In genomic region chr17:40075216-40076100, GRCh38 we compare ENCODE assay signal across 8 cellular contexts. TPM values are rescaled to one million over a fixed set of nuclear protein-coding genes. Genes with fewer than 3 reads are reported as not detected.
DNase-seq lines count a peak whose midpoint lies in the region; ATAC-seq and TF ChIP-seq lines count a peak whose summit lies in the region.

No MANE protein-coding gene starts in this region.

- H3K36me3 Mint-ChIP-seq in activated naive CD8-positive, alpha-beta T cell treated with anti-CD3 and anti-CD28 coated beads, Interleukin-2, amount 10 ng/mL, durations not matched to agents 7 days and 5 days = no peaks in the 10 kb centered on the region

- H3K4me1 Mint-ChIP-seq in activated naive CD8-positive, alpha-beta T cell treated with anti-CD3 and anti-CD28 coated beads, Interleukin-2, amount 10 ng/mL, durations not matched to agents 7 days and 5 days = peaks cover 16% of the 10 kb centered on the region

- H3K27ac ChIP-seq in left ventricle myocardium inferior (replicated peaks) (peak overlapping the region; percentile 100), rectal smooth muscle tissue (ENCODE audit: low read depth, low read length) (peak overlapping the region; percentile 91)

- H3K36me3 ChIP-seq in left ventricle myocardium inferior (peaks cover 42% of the 10 kb centered on the region), rectal smooth muscle tissue (ENCODE audit: control insufficient read depth, insufficient read depth, low read length) (peaks cover 12% of the 10 kb centered on the region)

- no peaks in the 10 kb centered on the region for H3K27me3 Mint-ChIP-seq in activated naive CD8-positive, alpha-beta T cell treated with anti-CD3 and anti-CD28 coated beads, Interleukin-2, amount 10 ng/mL, durations not matched to agents 7 days and 5 days

- H3K9me3 Mint-ChIP-seq in activated naive CD8-positive, alpha-beta T cell treated with anti-CD3 and anti-CD28 coated beads, Interleukin-2, amount 10 ng/mL, durations not matched to agents 7 days and 5 days = no peaks in the 10 kb centered on the region

- in situ Hi-C loops in KBM-7 (cut with MboI; ENCODE audit: low pct_unique_long_range_greater_than_20kb, low sequenced_read_pairs) = no loop called here

- peaks cover 76% of the 10 kb centered on the region for H3K4me1 ChIP-seq in left ventricle myocardium inferior
- peaks cover 58% of the 10 kb centered on the region for H3K4me1 ChIP-seq in rectal smooth muscle tissue (ENCODE audit: control insufficient read depth, insufficient read depth, low read length)

- DNase-seq in D341Med (ENCODE audit: low spot score) (peak; percentile 85), KBM-7 (peak; percentile 78), SKM-1 (lab: John Stamatoyannopoulos, UW; ENCODE audit: unreplicated experiment) (peak; percentile 50), left ventricle myocardium inferior (peak; percentile 85)
- DNase-seq in activated naive CD8-positive, alpha-beta T cell treated with anti-CD3 and anti-CD28 coated beads, Interleukin-2, amount 10 ng/mL, durations not matched to agents 7 days and 5 days = peak; percentile 66

- peak overlapping the region; percentile 73 for H3K27ac Mint-ChIP-seq in activated naive CD8-positive, alpha-beta T cell treated with anti-CD3 and anti-CD28 coated beads, Interleukin-2, amount 10 ng/mL, durations not matched to agents 7 days and 5 days

- H3K9me3 ChIP-seq in left ventricle myocardium inferior (replicated peaks) = no peaks in the 10 kb centered on the region

- intact Hi-C loops in left ventricle myocardium inferior (cut with micrococcal nuclease) = no loop called here

- TF ChIP-seq CTCF in left ventricle myocardium inferior (IDR thresholded peaks at IDR 0.05; ENCODE audit: borderline replicate concordance) = peak; percentile 88

- no peaks in the 10 kb centered on the region for H3K27me3 ChIP-seq in left ventricle myocardium inferior (ENCODE audit: low read depth)
- no peaks in the 10 kb centered on the region for H3K27me3 ChIP-seq in rectal smooth muscle tissue (ENCODE audit: control insufficient read depth, insufficient read depth, low read length)

- peak; percentile 65 for ATAC-seq in activated naive CD8-positive, alpha-beta T cell treated with anti-CD3 and anti-CD28 coated beads, Interleukin-2, amount 10 ng/mL, durations not matched to agents 7 days and 5 days (ENCODE audit: low read depth)
- ATAC-seq in HG02870 (IDR thresholded peaks at IDR 0.05; ENCODE audit: unreplicated experiment) = no peak
- ATAC-seq in HG02973 (IDR thresholded peaks at IDR 0.05; ENCODE audit: unreplicated experiment) = no peak

- no peak overlapping the region for H3K4me3 Mint-ChIP-seq in activated naive CD8-positive, alpha-beta T cell treated with anti-CD3 and anti-CD28 coated beads, Interleukin-2, amount 10 ng/mL, durations not matched to agents 7 days and 5 days

- H3K9ac ChIP-seq in rectal smooth muscle tissue (ENCODE audit: low read length) = peak overlapping the region; percentile 29

- POLR2A ChIA-PET in activated naive CD8-positive, alpha-beta T cell treated with anti-CD3 and anti-CD28 coated beads, Interleukin-2, amount 10 ng/mL, durations not matched to agents 7 days and 5 days (lab: Charles Lee) = interaction anchor here (1.0 to 1.2 kb wide), 2 partner anchors 11 to 21 kb away, joined by 3 to 6 read pairs; partner anchors contain the start of gene MED24

- peak overlapping the region; percentile 48 for H3K4me3 ChIP-seq in left ventricle myocardium inferior
- H3K4me3 ChIP-seq in rectal smooth muscle tissue (ENCODE audit: low read length) = peak overlapping the region; percentile 46

RNA-seq across cellular contexts. Expression of gene THRA, which starts 12.7 kb away (rescaled TPM):
- total RNA-seq in activated naive CD8-positive, alpha-beta T cell treated with anti-CD3 and anti-CD28 coated beads, Interleukin-2, amount 10 ng/mL, durations not matched to agents 7 days and 5 days = 10 to 100 TPM; 19.9 to 20.3 TPM
- 78.3 TPM for total RNA-seq in left ventricle myocardium inferior

RNA-seq across cellular contexts. Expression of gene MED24, which starts 21.2 kb away (rescaled TPM):
- 10 to 100 TPM; 87.0 to 89.9 TPM for total RNA-seq in activated naive CD8-positive, alpha-beta T cell treated with anti-CD3 and anti-CD28 coated beads, Interleukin-2, amount 10 ng/mL, durations not matched to agents 7 days and 5 days
- total RNA-seq in left ventricle myocardium inferior = 58.2 TPM

RNA-seq across cellular contexts. Expression of gene NR1D1, which starts 24.9 kb away (rescaled TPM):
- 1 to 10 TPM; 5.0 to 5.8 TPM for total RNA-seq in activated naive CD8-positive, alpha-beta T cell treated with anti-CD3 and anti-CD28 coated beads, Interleukin-2, amount 10 ng/mL, durations not matched to agents 7 days and 5 days
- 19.1 TPM for total RNA-seq in left ventricle myocardium inferior

RNA-seq across cellular contexts. Expression of gene MSL1, which starts 46.3 kb away (rescaled TPM):
- total RNA-seq in activated naive CD8-positive, alpha-beta T cell treated with anti-CD3 and anti-CD28 coated beads, Interleukin-2, amount 10 ng/mL, durations not matched to agents 7 days and 5 days = 100 to 1,000 TPM; 107 to 110 TPM
- total RNA-seq in left ventricle myocardium inferior = 39.8 TPM
